In genomic region chr1:159581422-159581821, GRCh38 we compare ENCODE assay signal across 23 cellular contexts. TPM values are rescaled to one million over a fixed set of nuclear protein-coding genes. Genes with fewer than 3 reads are reported as not detected.
"Had no signal": no experiment of that assay in that cellular context is flagged by ENCODE, and none has a peak within 500 bp of the region (broad histone marks: within the 10 kb centered on the region; RNA-seq: fewer than 3 reads in every experiment).

No MANE protein-coding gene starts in this region.

- ATAC-seq: activated CD8-positive, alpha-beta T cell treated with anti-CD3 and anti-CD28 coated beads, Interleukin-2, amount 10 ng/mL, durations not matched to agents 7 days and 5 days; body of pancreas; PC-3; T-helper 17 cell; WTC11 had no signal

- DNase-seq: activated CD4-positive, alpha-beta T cell treated with anti-CD3 and anti-CD28 coated beads for 48 hours; activated CD4-positive, alpha-beta T cell treated with anti-CD3 and anti-CD28 coated beads, Interleukin-2, amount 50 U/mL, for 4 hours; activated CD4-positive, CD25-positive, alpha-beta regulatory T cell treated with anti-CD3 and anti-CD28 coated beads, Interleukin-2, amount 50 U/mL, for 72 hours; activated CD8-positive, alpha-beta memory T cell treated with anti-CD3 and anti-CD28 coated beads, Interleukin-2, amount 50 U/mL, for 48 hours; activated CD8-positive, alpha-beta T cell treated with anti-CD3 and anti-CD28 coated beads, Interleukin-2, amount 10 ng/mL, durations not matched to agents 7 days and 5 days; activated naive CD4-positive, alpha-beta T cell treated with anti-CD3 and anti-CD28 coated beads, Interleukin-2, amount 50 U/mL, for 16 hours; activated naive CD8-positive, alpha-beta T cell treated with anti-CD3 and anti-CD28 coated beads, Interleukin-2, amount 10 ng/mL, durations not matched to agents 7 days and 5 days; activated T-cell treated with anti-CD3 and anti-CD28 coated beads, Interleukin-2, amount 50 U/mL, for 1 hour; amniotic stem cell; body of pancreas; NCI-H1105 treated with DMSO at 0.1 percent for 48 hours; NCI-H1436 treated with DMSO at 0.1 percent for 48 hours; NCI-H187; NCI-H2081; NCI-H510A treated with DMSO at 0.1 percent for 48 hours; PC-3; SHP77 treated with DMSO at 0.1 percent for 48 hours; T-helper 17 cell; T-helper 9 cell had no signal

- H3K36me3 ChIP-seq: ascending aorta had no signal

- H3K4me3 ChIP-seq: ascending aorta, body of pancreas had no signal

- H3K27me3 ChIP-seq: ascending aorta, body of pancreas had no signal

- FAIRE-seq: RCC 7860 had no signal

RNA-seq across cellular contexts. Expression of gene APCS, which starts 6.2 kb away (rescaled TPM):
- total RNA-seq: activated CD8-positive, alpha-beta T cell treated with anti-CD3 and anti-CD28 coated beads, Interleukin-2, amount 10 ng/mL, durations not matched to agents 7 days and 5 days; activated naive CD8-positive, alpha-beta T cell treated with anti-CD3 and anti-CD28 coated beads, Interleukin-2, amount 10 ng/mL, durations not matched to agents 7 days and 5 days; ascending aorta; PC-3; SK-MEL-5; T-helper 17 cell had no signal

RNA-seq across cellular contexts. Expression of gene OR10J5, which starts 45.6 kb away (rescaled TPM):
- total RNA-seq: activated CD8-positive, alpha-beta T cell treated with anti-CD3 and anti-CD28 coated beads, Interleukin-2, amount 10 ng/mL, durations not matched to agents 7 days and 5 days; activated naive CD8-positive, alpha-beta T cell treated with anti-CD3 and anti-CD28 coated beads, Interleukin-2, amount 10 ng/mL, durations not matched to agents 7 days and 5 days; ascending aorta; body of pancreas; PC-3; SK-MEL-5; T-helper 17 cell; WTC11 had no signal
